ENCODE assay signal across 8 cellular contexts in the genomic region with DNA sequence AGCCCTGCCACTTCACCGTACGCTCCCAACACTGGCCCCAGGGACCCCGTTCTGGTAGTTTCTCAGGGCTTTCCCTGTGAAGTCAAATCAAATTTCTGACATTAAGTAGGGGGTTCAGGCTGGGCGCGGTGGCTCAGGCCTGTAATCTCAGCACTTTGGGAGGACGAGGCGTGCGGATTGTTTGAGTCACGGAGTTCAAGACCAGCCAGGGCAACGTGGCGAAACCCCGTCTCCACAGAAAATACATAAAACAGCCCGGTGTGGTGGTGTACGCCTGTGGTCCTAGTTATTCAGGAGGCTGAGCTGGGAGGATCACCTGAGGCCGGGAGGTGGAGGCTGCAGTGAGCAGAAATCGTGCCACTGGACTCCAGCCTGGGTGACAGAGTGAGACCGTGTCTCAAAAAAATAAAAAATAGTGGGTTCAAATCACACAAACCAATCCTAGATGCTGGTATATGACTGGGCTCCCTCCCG. TPM values are rescaled to one million over a fixed set of nuclear protein-coding genes. Genes with fewer than 3 reads are reported as not detected.
DNase-seq lines count a peak whose midpoint lies in the region; ATAC-seq and TF ChIP-seq lines count a peak whose summit lies in the region.

No MANE protein-coding gene starts in this region.

- RAD21 ChIA-PET in HCT116 (lab: Charles Lee; ENCODE audit: low non-redundant PET in 1 of 2, low total read pairs in 2 of 2, uncharacterized antibody in 2 of 2, unreplicated experiment in 2 of 2), result no interaction called here

- H4K20me1 ChIP-seq in HCT116 (ENCODE audit: insufficient read depth), result no peaks in the 10 kb centered on the region

- no peak for TF ChIP-seq RAD21 in HCT116 (IDR thresholded peaks at IDR 0.05; ENCODE audit: low read depth)

- peaks cover 21% of the 10 kb centered on the region for H3K36me3 Mint-ChIP-seq in nephron progenitor cell (ENCODE audit: low read depth)

- H3K4me1 ChIP-seq in HCT116 (ENCODE audit: control insufficient read depth in 1 of 2, insufficient read depth in 2 of 2, low read length in 2 of 2) (peaks cover 9 to 19% of the 10 kb centered on the region in 2 experiments), duodenal mucosa (ENCODE audit: control insufficient read depth in 1 of 2, insufficient read depth in 2 of 2, low read length in 2 of 2) (peaks cover 15 to 29% of the 10 kb centered on the region in 2 donors), vagina (peaks cover 49% of the 10 kb centered on the region)

- peaks cover 4% of the 10 kb centered on the region for H3K27me3 Mint-ChIP-seq in nephron progenitor cell (ENCODE audit: low read depth, poor library complexity)

- peaks cover 19% of the 10 kb centered on the region for H3K4me1 Mint-ChIP-seq in nephron progenitor cell

- peak; percentile 35 for ATAC-seq in HCT116

- H3K4me3 Mint-ChIP-seq in nephron progenitor cell, result peak overlapping the region; percentile 87

- H3K9ac ChIP-seq in HCT116 (ENCODE audit: low read length) (peak overlapping the region; percentile 99), duodenal mucosa (ENCODE audit: low read depth in 1 of 2, low read length in 2 of 2) (peak overlapping the region; percentile 77 to 94)

- TF ChIP-seq POLR2A in HCT116 (IDR thresholded peaks at IDR 0.05; ENCODE audit: borderline replicate concordance, extremely low read depth, insufficient read depth, insufficient read length) (no peak), vagina (IDR thresholded peaks at IDR 0.05) (no peak)

- peaks cover 38% of the 10 kb centered on the region for H3K9me3 Mint-ChIP-seq in nephron progenitor cell

- no TSS peak for BruUV-seq in HCT116 (replicated peaks; lab: Mats Ljungman, UMichigan)

- H3K9me2 ChIP-seq in HCT116 (ENCODE audit: insufficient read depth), result no peaks in the 10 kb centered on the region

- DNase-seq in HCT116 (ENCODE audit: low read depth, low spot score), result no peak
- no peak for DNase-seq in nephron progenitor cell
- no peak for DNase-seq in vagina (ENCODE audit: extremely low spot score in 2 of 2)
- no peak for DNase-seq in DMS 273 treated with DMSO at 0.1 percent for 48 hours (lab: John Stamatoyannopoulos, UW)
- no peak for DNase-seq in NCI-H2171 (lab: John Stamatoyannopoulos, UW)
- no peak for DNase-seq in cerebellum (ENCODE audit: low spot score)

- H3K27ac ChIP-seq in HCT116 (ENCODE audit: low read depth, low read length), result peak overlapping the region; percentile 81
- H3K27ac ChIP-seq in VCaP, result peak overlapping the region; percentile 88
- peak overlapping the region; percentile 86 for H3K27ac ChIP-seq in duodenal mucosa (ENCODE audit: low read depth, low read length)
- H3K27ac ChIP-seq in vagina, result peak overlapping the region; percentile 85

- TF ChIP-seq CTCF in HCT116 (IDR thresholded peaks at IDR 0.05 in 2 of 3, conservative IDR thresholded peaks at IDR 0.05 in 1 of 3; ENCODE audit: borderline replicate concordance in 1 of 3, insufficient read depth in 1 of 3, low read depth in 2 of 3, low read length in 2 of 3), result no peak
- no peak for TF ChIP-seq CTCF in VCaP (conservative IDR thresholded peaks at IDR 0.05)
- no peak for TF ChIP-seq CTCF in nephron progenitor cell (IDR thresholded peaks at IDR 0.05)
- TF ChIP-seq CTCF in vagina (IDR thresholded peaks at IDR 0.05), result no peak

- H3K27ac Mint-ChIP-seq in nephron progenitor cell, result peak overlapping the region; percentile 67

- POLR2A ChIA-PET in HCT116 (lab: Charles Lee), result no interaction called here

- H2AFZ ChIP-seq in HCT116 (ENCODE audit: low read depth, low read length, poor library complexity, severe bottlenecking), result no peak overlapping the region

- H3K9me3 ChIP-seq in HCT116 (ENCODE audit: control insufficient read depth in 1 of 2, insufficient read depth in 1 of 2, low read depth in 1 of 2, low read length in 2 of 2) (no peaks in the 10 kb centered on the region), duodenal mucosa (ENCODE audit: control insufficient read depth in 1 of 2, low read length in 2 of 2) (no peaks in the 10 kb centered on the region), vagina (no peaks in the 10 kb centered on the region)

- H3K79me2 ChIP-seq in HCT116 (ENCODE audit: insufficient read depth, low read length), result peaks cover 15% of the 10 kb centered on the region

- peak overlapping the region; percentile 93 for H3K4me2 ChIP-seq in HCT116 (ENCODE audit: low read length)

- CTCF ChIA-PET in HCT116 (lab: Charles Lee), result no interaction called here

- peak overlapping the region; percentile 70 to 100 for H3K4me3 ChIP-seq in HCT116 (replicated peaks in 1 of 2; ENCODE audit: low read depth in 1 of 2, low read length in 2 of 2)
- peak overlapping the region; percentile 89 to 93 for H3K4me3 ChIP-seq in duodenal mucosa (ENCODE audit: low read depth in 1 of 2, low read length in 2 of 2)
- peak overlapping the region; percentile 88 to 95 for H3K4me3 ChIP-seq in vagina

- H3K36me3 ChIP-seq in HCT116 (ENCODE audit: control insufficient read depth in 1 of 2, insufficient read depth in 2 of 2, low read length in 2 of 2) (peaks cover 0 to 5% of the 10 kb centered on the region in 2 experiments; a peak in 1 of 4 replicates), duodenal mucosa (ENCODE audit: control insufficient read depth in 1 of 2, insufficient read depth in 2 of 2, low read length in 2 of 2) (peaks cover 0 to 4% of the 10 kb centered on the region in 2 donors), vagina (no peaks in the 10 kb centered on the region)

- intact Hi-C loops in HCT116 (cut with micrococcal nuclease) (loop anchor here (1.0 to 5.0 kb wide), 2 partner anchors 8 to 302 kb away; partner anchors contain the start of genes NARF and TBCD), vagina (cut with DNase I) (no loop called here)

- H3K27me3 ChIP-seq in HCT116 (ENCODE audit: insufficient read depth, low read length) (no peaks in the 10 kb centered on the region), duodenal mucosa (ENCODE audit: control insufficient read depth in 1 of 2, insufficient read depth in 2 of 2, low read length in 2 of 2) (no peaks in the 10 kb centered on the region), vagina (no peaks in the 10 kb centered on the region)

TF ChIP-seq in HCT116, 20 proteins besides CTCF, POLR2A, EP300 and RAD21:
- TF ChIP-seq EZH2phosphoT487 (IDR thresholded peaks at IDR 0.05; ENCODE audit: borderline replicate concordance) (no peak), YY1 (IDR thresholded peaks at IDR 0.05; ENCODE audit: extremely low read depth, insufficient replicate concordance, low read depth, low read length) (no peak), ELF1 (IDR thresholded peaks at IDR 0.05; ENCODE audit: borderline replicate concordance, low read depth) (no peak), ZNF274 (IDR thresholded peaks at IDR 0.05; ENCODE audit: low read depth, low read length) (no peak), ZFX (IDR thresholded peaks at IDR 0.05) (no peak), TCF7L2 (IDR thresholded peaks at IDR 0.05; ENCODE audit: borderline replicate concordance, extremely low read depth, insufficient read depth, insufficient read length) (no peak), EZH2 (IDR thresholded peaks at IDR 0.05) (no peak), CBX3 (IDR thresholded peaks at IDR 0.05; ENCODE audit: low read depth) (no peak), JUND (IDR thresholded peaks at IDR 0.05) (no peak), POLR2AphosphoS5 (IDR thresholded peaks at IDR 0.05; ENCODE audit: low read depth, low read length) (no peak), EGR1 (IDR thresholded peaks at IDR 0.05; ENCODE audit: low read depth) (no peak)
- TF ChIP-seq, protein P1, sequence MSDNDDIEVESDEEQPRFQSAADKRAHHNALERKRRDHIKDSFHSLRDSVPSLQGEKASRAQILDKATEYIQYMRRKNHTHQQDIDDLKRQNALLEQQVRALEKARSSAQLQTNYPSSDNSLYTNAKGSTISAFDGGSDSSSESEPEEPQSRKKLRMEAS (IDR thresholded peaks at IDR 0.05), result no peak
TF ChIP-seq in HCT116: peak in this region for 0.

RNA-seq across cellular contexts. Expression of gene CYBC1, which starts 0.6 kb away (rescaled TPM):
- total RNA-seq in HCT116 (2021; ENCODE audit: unreplicated experiment) (95.4 TPM), vagina (51.6 TPM), cerebellum (32.2 TPM)
- polyA plus RNA-seq in HCT116 (2012), result 76.0 and 79.8 TPM in 2 replicates

RNA-seq across cellular contexts. Expression of gene NARF, which starts 8.6 kb away (rescaled TPM):
- total RNA-seq in HCT116 (2021; ENCODE audit: unreplicated experiment) (91.8 TPM), vagina (62.6 TPM), cerebellum (67.9 TPM)
- 191 and 192 TPM in 2 replicates for polyA plus RNA-seq in HCT116 (2012)

RNA-seq across cellular contexts. Expression of gene OGFOD3, which starts 31.5 kb away (rescaled TPM):
- total RNA-seq in HCT116 (2021; ENCODE audit: unreplicated experiment) (53.6 TPM), vagina (25.5 TPM), cerebellum (18.1 TPM)
- 58.9 and 66.1 TPM in 2 replicates for polyA plus RNA-seq in HCT116 (2012)

RNA-seq across cellular contexts. Expression of gene HEXD, which starts 31.8 kb away (rescaled TPM):
- 45.2 TPM for total RNA-seq in HCT116 (2021; ENCODE audit: unreplicated experiment)
- 30.8 and 32.6 TPM in 2 replicates for polyA plus RNA-seq in HCT116 (2012)
- 90.4 TPM for total RNA-seq in vagina
- 17.8 TPM for total RNA-seq in cerebellum
